Comparison of ENCODE assay signal across 2 cellular contexts in genomic region chr1:220983877-220984635, GRCh38.
TF ChIP-seq lines count a peak whose summit lies in the region.

No MANE protein-coding gene starts in this region.

TF ChIP-seq in K562, 482 proteins besides CTCF, POLR2A, EP300 and RAD21 (continues in another document):
- TF ChIP-seq CTCFL (IDR thresholded peaks at IDR 0.05; ENCODE audit: borderline replicate concordance, insufficient read depth, low read depth, low read length, poor library complexity, severe bottlenecking): peak; percentile 69
- TF ChIP-seq RBBP5 (IDR thresholded peaks at IDR 0.05; ENCODE audit: borderline replicate concordance, insufficient read depth, low read length, poor library complexity, severe bottlenecking): no peak
- no peak for TF ChIP-seq BRF1 (IDR thresholded peaks at IDR 0.05; ENCODE audit: borderline replicate concordance, extremely low read depth, insufficient read length)
- TF ChIP-seq PHB2 (IDR thresholded peaks at IDR 0.05; ENCODE audit: low read depth): no peak
- TF ChIP-seq ZC3H4 (CRISPR knock-in tag; IDR thresholded peaks at IDR 0.05; ENCODE audit: borderline replicate concordance): no peak
- TF ChIP-seq PTTG1 (tag; IDR thresholded peaks at IDR 0.05; ENCODE audit: low read depth): no peak
- peak in 1 of 2 experiments; percentile 42 for TF ChIP-seq E2F6 (IDR thresholded peaks at IDR 0.05; ENCODE audit: borderline replicate concordance in 1 of 2, extremely low read depth in 1 of 2, insufficient read depth in 1 of 2, insufficient read length in 1 of 2, low read depth in 1 of 2, low read length in 1 of 2, poor library complexity in 1 of 2, severe bottlenecking in 1 of 2)
- peak; percentile 22; the same call in 1 of the 2 replicates for TF ChIP-seq L3MBTL2 (IDR thresholded peaks at IDR 0.05)
- TF ChIP-seq KLF13 (tag; IDR thresholded peaks at IDR 0.05; ENCODE audit: borderline replicate concordance, low read depth): peak; percentile 47; the same call in 1 of the 2 replicates
- TF ChIP-seq, protein P1, sequence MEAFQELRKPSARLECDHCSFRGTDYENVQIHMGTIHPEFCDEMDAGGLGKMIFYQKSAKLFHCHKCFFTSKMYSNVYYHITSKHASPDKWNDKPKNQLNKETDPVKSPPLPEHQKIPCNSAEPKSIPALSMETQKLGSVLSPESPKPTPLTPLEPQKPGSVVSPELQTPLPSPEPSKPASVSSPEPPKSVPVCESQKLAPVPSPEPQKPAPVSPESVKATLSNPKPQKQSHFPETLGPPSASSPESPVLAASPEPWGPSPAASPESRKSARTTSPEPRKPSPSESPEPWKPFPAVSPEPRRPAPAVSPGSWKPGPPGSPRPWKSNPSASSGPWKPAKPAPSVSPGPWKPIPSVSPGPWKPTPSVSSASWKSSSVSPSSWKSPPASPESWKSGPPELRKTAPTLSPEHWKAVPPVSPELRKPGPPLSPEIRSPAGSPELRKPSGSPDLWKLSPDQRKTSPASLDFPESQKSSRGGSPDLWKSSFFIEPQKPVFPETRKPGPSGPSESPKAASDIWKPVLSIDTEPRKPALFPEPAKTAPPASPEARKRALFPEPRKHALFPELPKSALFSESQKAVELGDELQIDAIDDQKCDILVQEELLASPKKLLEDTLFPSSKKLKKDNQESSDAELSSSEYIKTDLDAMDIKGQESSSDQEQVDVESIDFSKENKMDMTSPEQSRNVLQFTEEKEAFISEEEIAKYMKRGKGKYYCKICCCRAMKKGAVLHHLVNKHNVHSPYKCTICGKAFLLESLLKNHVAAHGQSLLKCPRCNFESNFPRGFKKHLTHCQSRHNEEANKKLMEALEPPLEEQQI (IDR thresholded peaks at IDR 0.05): no peak
- 0 out of 4 replicates have a peak, but pooled peaks of 1 of the 2 experiments have one; percentile 10 for TF ChIP-seq RCOR1 (IDR thresholded peaks at IDR 0.05; ENCODE audit: borderline replicate concordance in 1 of 2, low read depth in 2 of 2, low read length in 2 of 2)
- TF ChIP-seq, protein P2, sequence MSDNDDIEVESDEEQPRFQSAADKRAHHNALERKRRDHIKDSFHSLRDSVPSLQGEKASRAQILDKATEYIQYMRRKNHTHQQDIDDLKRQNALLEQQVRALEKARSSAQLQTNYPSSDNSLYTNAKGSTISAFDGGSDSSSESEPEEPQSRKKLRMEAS (CRISPR knock-in tag; IDR thresholded peaks at IDR 0.05): no peak
- no peak for TF ChIP-seq ZNF644 (tag; IDR thresholded peaks at IDR 0.05; ENCODE audit: low read depth)
- TF ChIP-seq PPARD (CRISPR knock-in tag; IDR thresholded peaks at IDR 0.05): no peak
- no peak for TF ChIP-seq ZNF217 (CRISPR knock-in tag; IDR thresholded peaks at IDR 0.05)

TF ChIP-seq in liver, 16 proteins besides CTCF, POLR2A, EP300 and RAD21 (continued from another document):
- TF ChIP-seq REST (IDR thresholded peaks at IDR 0.05): no peak
